Comparison of ENCODE assay signal across 22 cellular contexts in the genomic region with DNA sequence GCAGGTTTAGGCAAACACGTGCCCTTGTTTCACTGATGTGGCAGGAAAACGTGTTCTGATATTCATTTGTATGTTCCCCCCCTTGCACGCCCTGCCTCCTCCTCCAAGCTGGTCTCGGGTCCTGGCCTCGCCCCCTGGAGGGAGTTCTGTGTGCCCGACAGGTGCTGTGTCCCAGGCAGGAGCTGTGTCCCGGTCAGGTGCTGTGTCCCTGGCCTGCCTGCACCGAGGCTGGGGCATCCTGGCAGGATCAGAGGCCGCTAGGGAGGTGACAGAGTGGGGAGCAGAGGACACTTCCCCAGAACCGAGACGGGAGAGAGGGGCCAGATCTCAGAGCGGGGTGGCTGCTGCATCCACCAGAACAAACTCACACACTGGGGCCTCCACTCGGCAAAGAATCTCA.
"Had no signal": no experiment of that assay in that cellular context is flagged by ENCODE, and none has a peak within 500 bp of the region (broad histone marks: within the 10 kb centered on the region; RNA-seq: fewer than 3 reads in every experiment).

No MANE protein-coding gene starts in this region.

- H3K27ac ChIP-seq: coronary artery, esophagus squamous epithelium, ovary, right lobe of liver, stomach, thyroid gland had no signal

- H3K27me3 Mint-ChIP-seq: central memory CD8-positive, alpha-beta T cell; effector memory CD8-positive, alpha-beta T cell had no signal

- ATAC-seq: effector memory CD8-positive, alpha-beta T cell; left lobe of liver; natural killer cell had no signal

- H3K27ac Mint-ChIP-seq: effector memory CD8-positive, alpha-beta T cell; immature natural killer cell; natural killer cell had no signal

- H3K4me1 Mint-ChIP-seq: neural crest cell had no signal

- H3K27me3 ChIP-seq: esophagus squamous epithelium, ovary, right lobe of liver, stomach, thyroid gland had no signal

- DNase-seq: effector memory CD8-positive, alpha-beta T cell; erythroblast; esophagus squamous epithelium; foreskin melanocyte; hypothalamus; immature natural killer cell; islet precursor cell; natural killer cell; ovary; retina; small intestine; stimulated activated CD4-positive, alpha-beta T cell treated with anti-CD3 and anti-CD28 coated beads, Interleukin-15, amount 100 ng/mL, for 24 hours; stimulated activated CD4-positive, alpha-beta T cell treated with anti-CD3 and anti-CD28 coated beads, Interleukin-2, amount 100 ng/mL, for 48 hours; stimulated activated naive CD4-positive, alpha-beta T cell treated with Interleukin-2 at 50 U/mL for 16 hours; stomach; thyroid gland; trophoblast cell had no signal

- H3K9me3 Mint-ChIP-seq: central memory CD8-positive, alpha-beta T cell; effector memory CD8-positive, alpha-beta T cell; immature natural killer cell; natural killer cell; neural crest cell had no signal

- H3K4me3 Mint-ChIP-seq: central memory CD8-positive, alpha-beta T cell; effector memory CD8-positive, alpha-beta T cell; immature natural killer cell; natural killer cell; neural crest cell had no signal

- H3K36me3 ChIP-seq: ovary, right lobe of liver, thyroid gland had no signal

- H3K4me3 ChIP-seq: coronary artery, esophagus squamous epithelium, ovary, right lobe of liver, stomach, thyroid gland had no signal

- H3K9me3 ChIP-seq: esophagus squamous epithelium, ovary, right lobe of liver, stomach, thyroid gland had no signal

- H3K36me3 Mint-ChIP-seq: natural killer cell had no signal
